In the genomic region with DNA sequence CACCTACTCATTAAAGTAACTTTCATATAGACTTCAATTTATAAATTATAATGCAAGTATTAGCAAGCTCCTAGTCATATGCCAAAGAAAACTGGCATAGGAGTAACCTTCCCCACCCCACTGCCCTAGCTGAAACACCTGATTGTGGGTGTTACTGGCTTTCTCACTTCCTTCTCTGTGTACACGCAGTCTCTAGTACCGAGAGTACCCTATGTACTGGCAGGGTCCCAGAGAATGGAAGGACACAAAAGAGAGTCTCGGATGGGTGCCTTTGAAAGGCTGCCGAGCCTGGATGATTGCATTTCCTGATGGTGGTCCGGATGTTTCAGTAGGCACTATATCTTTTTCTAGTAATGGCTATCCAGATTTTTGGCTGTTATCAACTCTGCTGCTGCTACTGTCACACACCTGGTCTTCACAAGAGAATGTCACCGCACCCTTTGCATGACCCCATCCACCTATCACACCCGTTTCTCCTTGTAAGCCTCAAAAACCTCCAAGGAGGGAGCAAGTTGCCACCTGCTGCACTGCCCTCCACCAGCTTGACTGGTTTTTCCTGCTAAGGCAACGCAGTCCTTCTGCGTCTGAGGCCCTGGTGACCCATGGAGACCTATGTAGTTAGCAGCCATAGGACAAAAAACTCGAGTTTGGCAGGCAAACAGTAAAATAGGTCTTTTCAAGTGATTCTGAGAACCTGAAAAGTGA, we compare ENCODE assay signal across 9 cellular contexts. TPM values are rescaled to one million over a fixed set of nuclear protein-coding genes. Genes with fewer than 3 reads are reported as not detected.
DNase-seq lines count a peak whose midpoint lies in the region; ATAC-seq and TF ChIP-seq lines count a peak whose summit lies in the region.
"Had no signal": no experiment of that assay in that cellular context is flagged by ENCODE, and none has a peak within 500 bp of the region (broad histone marks: within the 10 kb centered on the region; RNA-seq: fewer than 3 reads in every experiment).

No MANE protein-coding gene starts in this region.

- peak; percentile 40 for DNase-seq in retina
- no peak for DNase-seq in omental fat pad (ENCODE audit: low spot score)
- DNase-seq in stimulated activated naive CD8-positive, alpha-beta T cell treated with anti-CD3 and anti-CD28 coated beads, Interleukin-15, Interleukin-2, amounts not matched to agents 100 U/mL and 50 U/mL, for 24 hours = no peak
- DNase-seq in activated naive CD8-positive, alpha-beta T cell treated with anti-CD3 and anti-CD28 coated beads, Interleukin-2, amount 50 U/mL, for 24 hours = no peak
- DNase-seq in NCI-H524 (lab: John Stamatoyannopoulos, UW) = no peak
- DNase-seq: IMR-90 had no signal

- H2AFZ ChIP-seq in OCI-LY1 (ENCODE audit: low read length) = no peak overlapping the region

- peak; percentile 87 for ATAC-seq in GM19324 (IDR thresholded peaks at IDR 0.05; ENCODE audit: low FRiP score, unreplicated experiment)
- ATAC-seq in HG03097 (IDR thresholded peaks at IDR 0.05; ENCODE audit: low FRiP score, unreplicated experiment) = peak; percentile 72
- no peak for ATAC-seq in omental fat pad (ENCODE audit: low FRiP score)
- ATAC-seq in stimulated activated naive CD8-positive, alpha-beta T cell treated with anti-CD3 and anti-CD28 coated beads, Interleukin-15, Interleukin-2, amounts not matched to agents 100 U/mL and 50 U/mL, for 24 hours = no peak
- no peak for ATAC-seq in activated naive CD8-positive, alpha-beta T cell treated with anti-CD3 and anti-CD28 coated beads, Interleukin-2, amount 50 U/mL, for 24 hours

- H3K27ac ChIP-seq in OCI-LY1 (ENCODE audit: low read depth, low read length, poor library complexity, severe bottlenecking) = peak overlapping the region; percentile 89

- H3K9ac ChIP-seq in OCI-LY1 (ENCODE audit: low read length) = peak overlapping the region; percentile 27; the same call in 1 of the 2 replicates

- no peaks in the 10 kb centered on the region for H3K36me3 ChIP-seq in OCI-LY1 (ENCODE audit: insufficient read depth, low read length)

- no peak overlapping the region for H3K27ac Mint-ChIP-seq in activated naive CD8-positive, alpha-beta T cell treated with anti-CD3 and anti-CD28 coated beads, Interleukin-2, amount 50 U/mL, for 24 hours

- no peaks in the 10 kb centered on the region for H3K27me3 ChIP-seq in OCI-LY1 (ENCODE audit: insufficient read depth, low read length)

- H3K4me3 ChIP-seq in OCI-LY1 (ENCODE audit: low read depth, low read length, poor library complexity, severe bottlenecking) = peak overlapping the region; percentile 17

- no peaks in the 10 kb centered on the region for H3K36me3 Mint-ChIP-seq in activated naive CD8-positive, alpha-beta T cell treated with anti-CD3 and anti-CD28 coated beads, Interleukin-2, amount 50 U/mL, for 24 hours (ENCODE audit: low read depth)

- no peaks in the 10 kb centered on the region for H3K79me2 ChIP-seq in OCI-LY1 (ENCODE audit: insufficient read depth, low read length)

- peaks cover 48% of the 10 kb centered on the region for H3K4me1 ChIP-seq in OCI-LY1 (ENCODE audit: insufficient read depth, low read length, severe bottlenecking)

- H4K20me1 ChIP-seq in OCI-LY1 (ENCODE audit: insufficient read depth, low read length) = no peaks in the 10 kb centered on the region

- H3F3A ChIP-seq in OCI-LY1 (ENCODE audit: insufficient read depth, low read length) = no peaks in the 10 kb centered on the region

- H3K27me3 Mint-ChIP-seq in activated naive CD8-positive, alpha-beta T cell treated with anti-CD3 and anti-CD28 coated beads, Interleukin-2, amount 50 U/mL, for 24 hours = no peaks in the 10 kb centered on the region

- no peaks in the 10 kb centered on the region for H3K9me3 ChIP-seq in OCI-LY1 (ENCODE audit: low read length)

- H3K4me2 ChIP-seq in OCI-LY1 (ENCODE audit: low read length) = peak overlapping the region; percentile 53

- peaks cover 2% of the 10 kb centered on the region for H3K4me1 Mint-ChIP-seq in activated naive CD8-positive, alpha-beta T cell treated with anti-CD3 and anti-CD28 coated beads, Interleukin-2, amount 50 U/mL, for 24 hours

- no peak overlapping the region for H3K4me3 Mint-ChIP-seq in activated naive CD8-positive, alpha-beta T cell treated with anti-CD3 and anti-CD28 coated beads, Interleukin-2, amount 50 U/mL, for 24 hours

- no peaks in the 10 kb centered on the region for H3K9me2 ChIP-seq in OCI-LY1 (ENCODE audit: low read depth, low read length)

- TF ChIP-seq CTCF in OCI-LY1 (IDR thresholded peaks at IDR 0.05; ENCODE audit: low read length) (no peak), omental fat pad (IDR thresholded peaks at IDR 0.05) (no peak)

- no peaks in the 10 kb centered on the region for H3K9me3 Mint-ChIP-seq in activated naive CD8-positive, alpha-beta T cell treated with anti-CD3 and anti-CD28 coated beads, Interleukin-2, amount 50 U/mL, for 24 hours

RNA-seq across cellular contexts. Expression of a gene that starts 53.8 kb away (rescaled TPM):
- 100 to 1,000 TPM in 2 of 4 donors, 10 to 100 TPM in 2; 83.9 to 123 (median 99.1) TPM for total RNA-seq in omental fat pad

Comparison
In these comparisons a context has a peak if more than half of its experiments do, and no peak if none do; other contexts are left out.
1. ATAC-seq: peak in GM19324 (single experiment) and HG03097 (single experiment); none in omental fat pad (single experiment), stimulated activated naive CD8-positive, alpha-beta T cell treated with anti-CD3 and anti-CD28 coated beads, Interleukin-15, Interleukin-2, amounts not matched to agents 100 U/mL and 50 U/mL, for 24 hours (single experiment) and activated naive CD8-positive, alpha-beta T cell treated with anti-CD3 and anti-CD28 coated beads, Interleukin-2, amount 50 U/mL, for 24 hours (single experiment).